Comparison of ENCODE assay signal across 2 cellular contexts in the genomic region with DNA sequence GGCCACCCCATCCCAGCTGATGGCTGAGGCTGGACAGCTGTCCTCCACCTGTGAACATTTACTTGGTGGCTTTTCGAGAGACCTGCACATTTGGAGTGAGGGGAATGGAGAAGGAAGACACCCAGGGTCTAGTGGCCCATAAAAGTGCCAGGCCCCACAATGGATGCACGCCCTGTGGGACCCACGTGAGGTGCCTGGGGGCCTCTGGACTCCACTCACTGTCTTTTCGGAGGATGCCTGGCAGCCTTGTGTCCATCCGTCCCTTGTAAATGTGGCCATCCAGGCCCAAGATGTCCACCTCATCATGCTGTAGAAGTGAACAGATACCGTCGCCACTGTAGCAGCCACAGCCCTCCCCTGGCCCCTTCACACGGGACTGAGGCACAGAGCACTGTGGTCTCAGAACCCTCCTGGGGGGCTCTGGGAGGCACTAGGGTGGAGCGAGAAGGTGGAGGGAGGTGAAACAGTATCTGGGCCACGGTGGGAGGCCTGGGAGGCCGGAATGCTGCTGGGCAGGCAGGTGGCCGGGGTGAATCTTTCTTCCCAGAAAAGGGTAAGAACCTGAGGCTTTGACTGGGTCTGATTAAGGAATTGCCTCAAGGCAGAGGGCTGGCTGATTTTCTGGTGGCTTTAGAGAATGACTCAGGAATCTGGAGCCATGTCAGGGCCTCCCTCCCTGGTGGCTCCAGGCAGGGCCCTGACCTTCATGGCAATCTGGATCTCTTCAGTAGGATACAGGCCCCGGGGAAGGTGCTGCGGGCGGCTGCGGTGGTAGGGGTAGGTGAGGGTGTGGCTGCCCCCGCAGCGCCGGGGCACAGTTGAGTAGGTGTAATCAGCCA.
TF ChIP-seq lines count a peak whose summit lies in the region.

No MANE protein-coding gene starts in this region.

TF ChIP-seq in SK-N-SH, 30 proteins besides CTCF, POLR2A, EP300 and RAD21 (continued from another document):
- TF ChIP-seq, protein P1, sequence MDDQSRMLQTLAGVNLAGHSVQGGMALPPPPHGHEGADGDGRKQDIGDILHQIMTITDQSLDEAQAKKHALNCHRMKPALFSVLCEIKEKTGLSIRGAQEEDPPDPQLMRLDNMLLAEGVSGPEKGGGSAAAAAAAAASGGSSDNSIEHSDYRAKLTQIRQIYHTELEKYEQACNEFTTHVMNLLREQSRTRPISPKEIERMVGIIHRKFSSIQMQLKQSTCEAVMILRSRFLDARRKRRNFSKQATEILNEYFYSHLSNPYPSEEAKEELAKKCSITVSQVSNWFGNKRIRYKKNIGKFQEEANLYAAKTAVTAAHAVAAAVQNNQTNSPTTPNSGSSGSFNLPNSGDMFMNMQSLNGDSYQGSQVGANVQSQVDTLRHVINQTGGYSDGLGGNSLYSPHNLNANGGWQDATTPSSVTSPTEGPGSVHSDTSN (IDR thresholded peaks at IDR 0.05): no peak
- TF ChIP-seq, protein P2, sequence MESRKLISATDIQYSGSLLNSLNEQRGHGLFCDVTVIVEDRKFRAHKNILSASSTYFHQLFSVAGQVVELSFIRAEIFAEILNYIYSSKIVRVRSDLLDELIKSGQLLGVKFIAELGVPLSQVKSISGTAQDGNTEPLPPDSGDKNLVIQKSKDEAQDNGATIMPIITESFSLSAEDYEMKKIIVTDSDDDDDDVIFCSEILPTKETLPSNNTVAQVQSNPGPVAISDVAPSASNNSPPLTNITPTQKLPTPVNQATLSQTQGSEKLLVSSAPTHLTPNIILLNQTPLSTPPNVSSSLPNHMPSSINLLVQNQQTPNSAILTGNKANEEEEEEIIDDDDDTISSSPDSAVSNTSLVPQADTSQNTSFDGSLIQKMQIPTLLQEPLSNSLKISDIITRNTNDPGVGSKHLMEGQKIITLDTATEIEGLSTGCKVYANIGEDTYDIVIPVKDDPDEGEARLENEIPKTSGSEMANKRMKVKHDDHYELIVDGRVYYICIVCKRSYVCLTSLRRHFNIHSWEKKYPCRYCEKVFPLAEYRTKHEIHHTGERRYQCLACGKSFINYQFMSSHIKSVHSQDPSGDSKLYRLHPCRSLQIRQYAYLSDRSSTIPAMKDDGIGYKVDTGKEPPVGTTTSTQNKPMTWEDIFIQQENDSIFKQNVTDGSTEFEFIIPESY (IDR thresholded peaks at IDR 0.05; ENCODE audit: borderline replicate concordance, low read depth): no peak
- no peak for TF ChIP-seq POLR2AphosphoS5 (IDR thresholded peaks at IDR 0.05; ENCODE audit: low read depth, low read length)
- TF ChIP-seq CHD2 (IDR thresholded peaks at IDR 0.05; ENCODE audit: low read length, partially characterized antibody): no peak
TF ChIP-seq in SK-N-SH: peak in this region for 0.

TF ChIP-seq in SK-N-SH treated with all-trans-retinoic acid at 6 μM for 48 hours, 23 proteins besides CTCF, POLR2A, EP300 and RAD21 (continued from another document):
- TF ChIP-seq, protein P3, sequence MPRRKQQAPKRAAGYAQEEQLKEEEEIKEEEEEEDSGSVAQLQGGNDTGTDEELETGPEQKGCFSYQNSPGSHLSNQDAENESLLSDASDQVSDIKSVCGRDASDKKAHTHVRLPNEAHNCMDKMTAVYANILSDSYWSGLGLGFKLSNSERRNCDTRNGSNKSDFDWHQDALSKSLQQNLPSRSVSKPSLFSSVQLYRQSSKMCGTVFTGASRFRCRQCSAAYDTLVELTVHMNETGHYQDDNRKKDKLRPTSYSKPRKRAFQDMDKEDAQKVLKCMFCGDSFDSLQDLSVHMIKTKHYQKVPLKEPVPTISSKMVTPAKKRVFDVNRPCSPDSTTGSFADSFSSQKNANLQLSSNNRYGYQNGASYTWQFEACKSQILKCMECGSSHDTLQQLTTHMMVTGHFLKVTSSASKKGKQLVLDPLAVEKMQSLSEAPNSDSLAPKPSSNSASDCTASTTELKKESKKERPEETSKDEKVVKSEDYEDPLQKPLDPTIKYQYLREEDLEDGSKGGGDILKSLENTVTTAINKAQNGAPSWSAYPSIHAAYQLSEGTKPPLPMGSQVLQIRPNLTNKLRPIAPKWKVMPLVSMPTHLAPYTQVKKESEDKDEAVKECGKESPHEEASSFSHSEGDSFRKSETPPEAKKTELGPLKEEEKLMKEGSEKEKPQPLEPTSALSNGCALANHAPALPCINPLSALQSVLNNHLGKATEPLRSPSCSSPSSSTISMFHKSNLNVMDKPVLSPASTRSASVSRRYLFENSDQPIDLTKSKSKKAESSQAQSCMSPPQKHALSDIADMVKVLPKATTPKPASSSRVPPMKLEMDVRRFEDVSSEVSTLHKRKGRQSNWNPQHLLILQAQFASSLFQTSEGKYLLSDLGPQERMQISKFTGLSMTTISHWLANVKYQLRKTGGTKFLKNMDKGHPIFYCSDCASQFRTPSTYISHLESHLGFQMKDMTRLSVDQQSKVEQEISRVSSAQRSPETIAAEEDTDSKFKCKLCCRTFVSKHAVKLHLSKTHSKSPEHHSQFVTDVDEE (CRISPR knock-in tag; IDR thresholded peaks at IDR 0.05): no peak
- no peak for TF ChIP-seq BACH2 (CRISPR knock-in tag; IDR thresholded peaks at IDR 0.05; ENCODE audit: borderline replicate concordance)
- no peak for TF ChIP-seq ESRRG (CRISPR knock-in tag; IDR thresholded peaks at IDR 0.05)
- TF ChIP-seq SNAI2 (CRISPR knock-in tag; IDR thresholded peaks at IDR 0.05): no peak
- TF ChIP-seq ZFP3 (CRISPR knock-in tag; IDR thresholded peaks at IDR 0.05): no peak
- TF ChIP-seq TOX (CRISPR knock-in tag; IDR thresholded peaks at IDR 0.05; ENCODE audit: borderline replicate concordance): no peak
- no peak for TF ChIP-seq ZC3H10 (CRISPR knock-in tag; IDR thresholded peaks at IDR 0.05)
- no peak for TF ChIP-seq ISL1 (CRISPR knock-in tag; IDR thresholded peaks at IDR 0.05)
- TF ChIP-seq, protein P4, sequence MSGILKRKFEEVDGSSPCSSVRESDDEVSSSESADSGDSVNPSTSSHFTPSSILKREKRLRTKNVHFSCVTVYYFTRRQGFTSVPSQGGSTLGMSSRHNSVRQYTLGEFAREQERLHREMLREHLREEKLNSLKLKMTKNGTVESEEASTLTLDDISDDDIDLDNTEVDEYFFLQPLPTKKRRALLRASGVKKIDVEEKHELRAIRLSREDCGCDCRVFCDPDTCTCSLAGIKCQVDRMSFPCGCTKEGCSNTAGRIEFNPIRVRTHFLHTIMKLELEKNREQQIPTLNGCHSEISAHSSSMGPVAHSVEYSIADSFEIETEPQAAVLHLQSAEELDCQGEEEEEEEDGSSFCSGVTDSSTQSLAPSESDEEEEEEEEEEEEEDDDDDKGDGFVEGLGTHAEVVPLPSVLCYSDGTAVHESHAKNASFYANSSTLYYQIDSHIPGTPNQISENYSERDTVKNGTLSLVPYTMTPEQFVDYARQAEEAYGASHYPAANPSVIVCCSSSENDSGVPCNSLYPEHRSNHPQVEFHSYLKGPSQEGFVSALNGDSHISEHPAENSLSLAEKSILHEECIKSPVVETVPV (CRISPR knock-in tag; IDR thresholded peaks at IDR 0.05): no peak
- no peak for TF ChIP-seq ARNTL (CRISPR knock-in tag; IDR thresholded peaks at IDR 0.05; ENCODE audit: borderline replicate concordance, low read depth)
TF ChIP-seq in SK-N-SH treated with all-trans-retinoic acid at 6 μM for 48 hours: peak in this region for 0.
